ENCODE assay signal across 25 cellular contexts in the genomic region with DNA sequence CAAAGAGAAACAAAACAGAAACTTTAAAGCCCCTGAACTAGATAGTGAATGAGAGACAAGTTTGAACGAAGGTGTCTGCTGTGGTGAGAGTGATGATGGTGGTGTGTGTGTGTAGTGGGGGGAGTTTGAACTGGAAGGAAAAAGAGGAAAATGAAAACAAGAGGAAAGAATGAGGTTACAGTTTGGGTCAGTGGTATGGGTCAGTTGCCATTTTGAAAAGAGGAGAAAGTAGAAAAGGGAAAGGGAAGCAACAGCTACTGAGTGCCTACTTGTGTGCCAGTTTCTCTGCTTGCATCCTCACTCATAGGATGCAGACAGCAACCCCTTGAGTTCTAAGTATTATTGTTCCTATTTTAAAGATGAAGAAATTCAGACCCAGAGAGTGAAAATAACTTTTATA. TPM values are rescaled to one million over a fixed set of nuclear protein-coding genes. Genes with fewer than 3 reads are reported as not detected.
A peak's percentile ranks its signal among the peaks of the same experiment; 100 is the strongest.
DNase-seq lines count a peak whose midpoint lies in the region; ATAC-seq, FAIRE-seq and TF ChIP-seq lines count a peak whose summit lies in the region.
"Had no signal": no experiment of that assay in that cellular context is flagged by ENCODE, and none has a peak within 500 bp of the region (broad histone marks: within the 10 kb centered on the region; RNA-seq: fewer than 3 reads in every experiment).

No MANE protein-coding gene starts in this region.

- TF ChIP-seq CTCF in A549 (IDR thresholded peaks at IDR 0.05) = no peak
- TF ChIP-seq CTCF in HEK293 (tag by site-specific recombination; IDR thresholded peaks at IDR 0.05) = no peak
- TF ChIP-seq CTCF in WTC11 (IDR thresholded peaks at IDR 0.05) = no peak
- no peak for TF ChIP-seq CTCF in glutamatergic neuron (IDR thresholded peaks at IDR 0.05; ENCODE audit: partially characterized antibody, unreplicated experiment)
- TF ChIP-seq CTCF in sigmoid colon (IDR thresholded peaks at IDR 0.05) = no peak

- H3K4me1 ChIP-seq in A549 (no peaks in the 10 kb centered on the region), HEK293 (ENCODE audit: control insufficient read depth, insufficient read depth, low read length) (no peaks in the 10 kb centered on the region), sigmoid colon (peaks cover 0 to 59% (median 22%) of the 10 kb centered on the region in 4 donors)
- H3K4me1 ChIP-seq: BE2C, HAP-1 had no signal

- ATAC-seq in A549 (no peak), WTC11 (no peak)
- ATAC-seq: GM12878 had no signal

- TF ChIP-seq RAD21 in A549 (conservative IDR thresholded peaks at IDR 0.05 in 1 of 2, IDR thresholded peaks at IDR 0.05 in 1 of 2) = no peak

- POLR2A ChIA-PET in A549 (lab: Yijun Ruan, JAX) (no interaction called here), HEK293 (lab: Yijun Ruan, JAX) (no interaction called here), WTC11 (lab: Charles Lee) (no interaction called here)

- H3K36me3 Mint-ChIP-seq in WTC11 (no peaks in the 10 kb centered on the region), glutamatergic neuron (ENCODE audit: unreplicated experiment) (no peaks in the 10 kb centered on the region)
- H3K36me3 Mint-ChIP-seq: CD14-positive monocyte; CD4-positive, alpha-beta memory T cell had no signal

- H3K36me3 ChIP-seq in HEK293 (ENCODE audit: control insufficient read depth in 2 of 2, insufficient read depth in 1 of 2, low read length in 2 of 2) (no peaks in the 10 kb centered on the region), sigmoid colon (no peaks in the 10 kb centered on the region)
- H3K36me3 ChIP-seq: BE2C; BLaER1 treated with 17β-estradiol and CSF1 and Interleukin-3, amounts not matched to agents 10 nM and 100 nM; HAP-1 had no signal

- peak; percentile 73 for FAIRE-seq in A549 (lab: Jason Lieb, UNC)
- FAIRE-seq: A204.1, GM12878, GM19239, H54 had no signal

- DNase-seq in A549 (ENCODE audit: low read depth in 1 of 2, low spot score in 1 of 2) (no peak), WTC11 (ENCODE audit: low spot score) (no peak), glutamatergic neuron (no peak), sigmoid colon (no peak), head of caudate nucleus (no peak), GM19240 (ENCODE audit: insufficient read length, low spot score) (no peak)
- DNase-seq: ACHN; AML-193; BE2C; Calu3; CD4-positive, alpha-beta memory T cell; COR-L47; DMS79; EL; GDM1; GOT3 had no signal

- CTCF ChIA-PET in A549 (lab: Yijun Ruan, JAX) (no interaction called here), HEK293 (lab: Yijun Ruan, JAX) (no interaction called here), WTC11 (lab: Charles Lee) (interaction anchor here (2.6 kb wide), 1 partner anchor 26 kb away, joined by 25 read pairs; a partner anchor contains a TSS)

- H3K27me3 ChIP-seq in sigmoid colon = no peaks in the 10 kb centered on the region
- H3K27me3 ChIP-seq: BE2C had no signal

- no peak overlapping the region for H3K4me2 ChIP-seq in A549
- H3K4me2 ChIP-seq: BLaER1 treated with 17β-estradiol and CSF1 and Interleukin-3, amounts not matched to agents 10 nM and 100 nM had no signal

- TF ChIP-seq EP300 in A549 (IDR thresholded peaks at IDR 0.05) (no peak), sigmoid colon (IDR thresholded peaks at IDR 0.05) (no peak)

- H3K4me1 Mint-ChIP-seq in WTC11 (peaks cover 54% of the 10 kb centered on the region), glutamatergic neuron (ENCODE audit: low read depth, unreplicated experiment) (peaks cover 10% of the 10 kb centered on the region)
- H3K4me1 Mint-ChIP-seq: CD14-positive monocyte; CD4-positive, alpha-beta memory T cell had no signal

- H3K4me3 ChIP-seq in A549 (no peak overlapping the region), HEK293 (ENCODE audit: low read depth, low read length) (no peak overlapping the region), sigmoid colon (no peak overlapping the region)
- H3K4me3 ChIP-seq: BLaER1 treated with 17β-estradiol and CSF1 and Interleukin-3, amounts not matched to agents 10 nM and 100 nM; GM12878; HAP-1 had no signal

- WGBS in A549 (ENCODE audit: missing lambda C conversion rate) = 8% methylated on average over 1 of the region's 1 CpG
- 21 to 69% methylated on average over 1 of the region's 1 CpG for WGBS in sigmoid colon, 2 donors

- intact Hi-C loops in sigmoid colon (cut with DNase I) (no loop called here), head of caudate nucleus (cut with DNase I) (no loop called here)

- no peaks in the 10 kb centered on the region for H3K27me3 Mint-ChIP-seq in WTC11 (ENCODE audit: low read depth)
- H3K27me3 Mint-ChIP-seq in glutamatergic neuron (ENCODE audit: unreplicated experiment) = no peaks in the 10 kb centered on the region

- H3K4me3 Mint-ChIP-seq in WTC11 = no peak overlapping the region
- no peak overlapping the region for H3K4me3 Mint-ChIP-seq in glutamatergic neuron (ENCODE audit: unreplicated experiment)
- H3K4me3 Mint-ChIP-seq: CD14-positive monocyte; CD4-positive, alpha-beta memory T cell had no signal

- no peak overlapping the region for H3K27ac ChIP-seq in A549
- H3K27ac ChIP-seq in HEK293 (ENCODE audit: extremely low read depth, low read depth, low read length) = no peak overlapping the region
- H3K27ac ChIP-seq in sigmoid colon = no peak overlapping the region
- H3K27ac ChIP-seq: 22Rv1; BLaER1 treated with 17β-estradiol and CSF1 and Interleukin-3, amounts not matched to agents 10 nM and 100 nM had no signal

- H3K9me3 ChIP-seq in A549 = no peaks in the 10 kb centered on the region
- no peaks in the 10 kb centered on the region for H3K9me3 ChIP-seq in HEK293 (ENCODE audit: control insufficient read depth, insufficient read depth, low read depth, low read length)
- no peaks in the 10 kb centered on the region for H3K9me3 ChIP-seq in sigmoid colon
- H3K9me3 ChIP-seq: BE2C; BLaER1 treated with 17β-estradiol and CSF1 and Interleukin-3, amounts not matched to agents 10 nM and 100 nM; HAP-1 had no signal

- H3K27ac Mint-ChIP-seq in WTC11 (peak overlapping the region; percentile 6; the same call in 1 of the 2 replicates), glutamatergic neuron (ENCODE audit: unreplicated experiment) (peak overlapping the region; percentile 24)
- H3K27ac Mint-ChIP-seq: CD14-positive monocyte had no signal

- TF ChIP-seq POLR2A in A549 (IDR thresholded peaks at IDR 0.05; ENCODE audit: low read length) (no peak), sigmoid colon (IDR thresholded peaks at IDR 0.05) (no peak)

- H3K9me3 Mint-ChIP-seq in WTC11 (no peaks in the 10 kb centered on the region), glutamatergic neuron (ENCODE audit: unreplicated experiment) (no peaks in the 10 kb centered on the region)
- H3K9me3 Mint-ChIP-seq: CD4-positive, alpha-beta memory T cell had no signal

TF ChIP-seq in A549, 52 proteins besides CTCF, POLR2A, EP300 and RAD21 (continues in another document):
- TF ChIP-seq RNF2 (IDR thresholded peaks at IDR 0.05; ENCODE audit: borderline replicate concordance, low read depth) = no peak
- TF ChIP-seq, protein P1, sequence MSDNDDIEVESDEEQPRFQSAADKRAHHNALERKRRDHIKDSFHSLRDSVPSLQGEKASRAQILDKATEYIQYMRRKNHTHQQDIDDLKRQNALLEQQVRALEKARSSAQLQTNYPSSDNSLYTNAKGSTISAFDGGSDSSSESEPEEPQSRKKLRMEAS (IDR thresholded peaks at IDR 0.05) = no peak

TF ChIP-seq in HEK293, 187 proteins besides CTCF, POLR2A, EP300 and RAD21:
- TF ChIP-seq ZNF311 (tag by site-specific recombination; IDR thresholded peaks at IDR 0.05; ENCODE audit: borderline replicate concordance) (no peak), EGR2 (tag by site-specific recombination; IDR thresholded peaks at IDR 0.05; ENCODE audit: low read depth) (no peak), PRDM1 (tag by site-specific recombination; IDR thresholded peaks at IDR 0.05) (peak; percentile 93)

TF ChIP-seq in WTC11, 78 proteins besides CTCF, POLR2A, EP300 and RAD21 (continues in another document):
- no peak for TF ChIP-seq FOXK1 (CRISPR knock-in tag; IDR thresholded peaks at IDR 0.05)
- TF ChIP-seq ESRRA (CRISPR knock-in tag; IDR thresholded peaks at IDR 0.05; ENCODE audit: borderline replicate concordance) = no peak
- no peak for TF ChIP-seq ZNF121 (CRISPR knock-in tag; IDR thresholded peaks at IDR 0.05)
- TF ChIP-seq, protein P2, sequence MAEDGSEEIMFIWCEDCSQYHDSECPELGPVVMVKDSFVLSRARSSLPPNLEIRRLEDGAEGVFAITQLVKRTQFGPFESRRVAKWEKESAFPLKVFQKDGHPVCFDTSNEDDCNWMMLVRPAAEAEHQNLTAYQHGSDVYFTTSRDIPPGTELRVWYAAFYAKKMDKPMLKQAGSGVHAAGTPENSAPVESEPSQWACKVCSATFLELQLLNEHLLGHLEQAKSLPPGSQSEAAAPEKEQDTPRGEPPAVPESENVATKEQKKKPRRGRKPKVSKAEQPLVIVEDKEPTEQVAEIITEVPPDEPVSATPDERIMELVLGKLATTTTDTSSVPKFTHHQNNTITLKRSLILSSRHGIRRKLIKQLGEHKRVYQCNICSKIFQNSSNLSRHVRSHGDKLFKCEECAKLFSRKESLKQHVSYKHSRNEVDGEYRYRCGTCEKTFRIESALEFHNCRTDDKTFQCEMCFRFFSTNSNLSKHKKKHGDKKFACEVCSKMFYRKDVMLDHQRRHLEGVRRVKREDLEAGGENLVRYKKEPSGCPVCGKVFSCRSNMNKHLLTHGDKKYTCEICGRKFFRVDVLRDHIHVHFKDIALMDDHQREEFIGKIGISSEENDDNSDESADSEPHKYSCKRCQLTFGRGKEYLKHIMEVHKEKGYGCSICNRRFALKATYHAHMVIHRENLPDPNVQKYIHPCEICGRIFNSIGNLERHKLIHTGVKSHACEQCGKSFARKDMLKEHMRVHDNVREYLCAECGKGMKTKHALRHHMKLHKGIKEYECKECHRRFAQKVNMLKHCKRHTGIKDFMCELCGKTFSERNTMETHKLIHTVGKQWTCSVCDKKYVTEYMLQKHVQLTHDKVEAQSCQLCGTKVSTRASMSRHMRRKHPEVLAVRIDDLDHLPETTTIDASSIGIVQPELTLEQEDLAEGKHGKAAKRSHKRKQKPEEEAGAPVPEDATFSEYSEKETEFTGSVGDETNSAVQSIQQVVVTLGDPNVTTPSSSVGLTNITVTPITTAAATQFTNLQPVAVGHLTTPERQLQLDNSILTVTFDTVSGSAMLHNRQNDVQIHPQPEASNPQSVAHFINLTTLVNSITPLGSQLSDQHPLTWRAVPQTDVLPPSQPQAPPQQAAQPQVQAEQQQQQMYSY (CRISPR knock-in tag; IDR thresholded peaks at IDR 0.05) = no peak
- TF ChIP-seq IRF2 (CRISPR knock-in tag; IDR thresholded peaks at IDR 0.05; ENCODE audit: borderline replicate concordance, low read depth) = no peak
- no peak for TF ChIP-seq OVOL2 (CRISPR knock-in tag; IDR thresholded peaks at IDR 0.05; ENCODE audit: borderline replicate concordance)

RNA-seq across cellular contexts. Expression of a gene that starts 26.0 kb away (rescaled TPM):
- polyA plus RNA-seq in A549 (2011; rRNA removed) = 0.48 and 0.89 TPM in 2 replicates
- 0.25 and 0.31 TPM in 2 replicates for polyA plus RNA-seq in A549 (2012; cell fraction: cytosol; rRNA removed)
- polyA plus RNA-seq in A549 (2012; cell fraction: nucleus; rRNA removed) = 0.56 TPM in 2 replicates
- polyA plus RNA-seq in A549 (2017; fragmentation: RNase III; extraction: RNeasy Plus Mini Kit Qiagen cat#74134 plus additional on column Dnase treatment) = 0.26 to 0.31 TPM (median 0.29 TPM) in 3 replicates
- polyA minus RNA-seq in A549 (2011; rRNA and poly(A)+ RNA removed) = 1.3 and 1.7 TPM in 2 replicates
- 6.4 to 8.1 TPM (median 7.9 TPM) in 3 replicates for total RNA-seq in WTC11 (2021)
- total RNA-seq in glutamatergic neuron (ENCODE audit: unreplicated experiment) = 7.3 TPM
- total RNA-seq in sigmoid colon = 10 to 100 TPM in 3 of 4 donors, 1 to 10 TPM in 1; 8.1 to 21.3 (median 10.7) TPM
- 1 to 10 TPM in 1 of 3 donors, under 1 TPM in 2; under 0.01 to 2.1 (median under 0.01) TPM for polyA plus RNA-seq in sigmoid colon
